In genomic region chr14:100339757-100340453, GRCh38 we compare ENCODE assay signal across 14 cellular contexts. TPM values are rescaled to one million over a fixed set of nuclear protein-coding genes. Genes with fewer than 3 reads are reported as not detected.
A peak's percentile ranks its signal among the peaks of the same experiment; 100 is the strongest.
DNase-seq lines count a peak whose midpoint lies in the region; ATAC-seq lines count a peak whose summit lies in the region.
"Had no signal": no experiment of that assay in that cellular context is flagged by ENCODE, and none has a peak within 500 bp of the region (broad histone marks: within the 10 kb centered on the region; RNA-seq: fewer than 3 reads in every experiment).

No MANE protein-coding gene starts in this region.

- H3K4me1 ChIP-seq in stomach smooth muscle (ENCODE audit: control insufficient read depth, insufficient read depth, low read length): peaks cover 13% of the 10 kb centered on the region

- no peak overlapping the region for H3K4me3 ChIP-seq in stomach smooth muscle (ENCODE audit: low read length in 2 of 2)
- H3K4me3 ChIP-seq: hepatocyte, SK-N-MC had no signal

- ATAC-seq in activated CD8-positive, alpha-beta memory T cell treated with anti-CD3 and anti-CD28 coated beads, Interleukin-2, amount 10 ng/mL, durations not matched to agents 7 days and 5 days: no peak
- ATAC-seq in GM18907 (IDR thresholded peaks at IDR 0.05; ENCODE audit: unreplicated experiment): no peak
- ATAC-seq in HG02678 (IDR thresholded peaks at IDR 0.05; ENCODE audit: unreplicated experiment): no peak

- peaks cover 52% of the 10 kb centered on the region for H3K36me3 Mint-ChIP-seq in activated CD4-positive, alpha-beta T cell treated with anti-CD3 and anti-CD28 coated beads, Interleukin-2, amount 10 ng/mL, durations not matched to agents 7 days and 5 days (ENCODE audit: low read depth)
- peaks cover 63% of the 10 kb centered on the region for H3K36me3 Mint-ChIP-seq in activated CD8-positive, alpha-beta memory T cell treated with anti-CD3 and anti-CD28 coated beads, Interleukin-2, amount 10 ng/mL, durations not matched to agents 7 days and 5 days

- POLR2A ChIA-PET in activated CD4-positive, alpha-beta T cell treated with anti-CD3 and anti-CD28 coated beads, Interleukin-2, amount 10 ng/mL, durations not matched to agents 7 days and 5 days (lab: Charles Lee): no interaction called here

- peaks cover 26% of the 10 kb centered on the region for H3K4me1 Mint-ChIP-seq in activated CD4-positive, alpha-beta T cell treated with anti-CD3 and anti-CD28 coated beads, Interleukin-2, amount 10 ng/mL, durations not matched to agents 7 days and 5 days
- H3K4me1 Mint-ChIP-seq in activated CD8-positive, alpha-beta memory T cell treated with anti-CD3 and anti-CD28 coated beads, Interleukin-2, amount 10 ng/mL, durations not matched to agents 7 days and 5 days: peaks cover 35% of the 10 kb centered on the region

- H3K27me3 ChIP-seq in stomach smooth muscle (ENCODE audit: control insufficient read depth in 1 of 2, insufficient read depth in 2 of 2, low read length in 2 of 2): no peaks in the 10 kb centered on the region
- H3K27me3 ChIP-seq: hepatocyte had no signal

- H3K4me3 Mint-ChIP-seq in activated CD4-positive, alpha-beta T cell treated with anti-CD3 and anti-CD28 coated beads, Interleukin-2, amount 10 ng/mL, durations not matched to agents 7 days and 5 days: no peak overlapping the region
- no peak overlapping the region for H3K4me3 Mint-ChIP-seq in activated CD8-positive, alpha-beta memory T cell treated with anti-CD3 and anti-CD28 coated beads, Interleukin-2, amount 10 ng/mL, durations not matched to agents 7 days and 5 days

- no peaks in the 10 kb centered on the region for H3K9me3 Mint-ChIP-seq in activated CD4-positive, alpha-beta T cell treated with anti-CD3 and anti-CD28 coated beads, Interleukin-2, amount 10 ng/mL, durations not matched to agents 7 days and 5 days
- no peaks in the 10 kb centered on the region for H3K9me3 Mint-ChIP-seq in activated CD8-positive, alpha-beta memory T cell treated with anti-CD3 and anti-CD28 coated beads, Interleukin-2, amount 10 ng/mL, durations not matched to agents 7 days and 5 days (ENCODE audit: low read depth)

- H3K36me3 ChIP-seq in stomach smooth muscle (ENCODE audit: control insufficient read depth in 2 of 2, insufficient read depth in 2 of 2, low read length in 2 of 2): peaks cover 6 to 21% of the 10 kb centered on the region in 2 donors

- H3K27me3 Mint-ChIP-seq in activated CD4-positive, alpha-beta T cell treated with anti-CD3 and anti-CD28 coated beads, Interleukin-2, amount 10 ng/mL, durations not matched to agents 7 days and 5 days: no peaks in the 10 kb centered on the region
- no peaks in the 10 kb centered on the region for H3K27me3 Mint-ChIP-seq in activated CD8-positive, alpha-beta memory T cell treated with anti-CD3 and anti-CD28 coated beads, Interleukin-2, amount 10 ng/mL, durations not matched to agents 7 days and 5 days

- peak overlapping the region; percentile 33 for H3K27ac Mint-ChIP-seq in activated CD4-positive, alpha-beta T cell treated with anti-CD3 and anti-CD28 coated beads, Interleukin-2, amount 10 ng/mL, durations not matched to agents 7 days and 5 days
- peak overlapping the region; percentile 14 for H3K27ac Mint-ChIP-seq in activated CD8-positive, alpha-beta memory T cell treated with anti-CD3 and anti-CD28 coated beads, Interleukin-2, amount 10 ng/mL, durations not matched to agents 7 days and 5 days

- DNase-seq in activated CD4-positive, alpha-beta T cell treated with anti-CD3 and anti-CD28 coated beads, Interleukin-2, amount 10 ng/mL, durations not matched to agents 7 days and 5 days: no peak
- DNase-seq in activated CD4-positive, alpha-beta T cell treated with anti-CD3 and anti-CD28 coated beads, Interleukin-2, amount 50 U/mL, for 1 hour: no peak
- DNase-seq in activated CD8-positive, alpha-beta memory T cell treated with anti-CD3 and anti-CD28 coated beads, Interleukin-2, amount 10 ng/mL, durations not matched to agents 7 days and 5 days: no peak
- DNase-seq in islet precursor cell (peak; percentile 30), T-helper 9 cell (no peak)
- DNase-seq: DMS53, NCI-H2081 had no signal

- CTCF ChIA-PET in activated CD4-positive, alpha-beta T cell treated with anti-CD3 and anti-CD28 coated beads, Interleukin-2, amount 10 ng/mL, durations not matched to agents 7 days and 5 days (lab: Charles Lee): interaction anchor here (1.2 to 1.9 kb wide), 3 partner anchors 35 to 306 kb away, joined by 4 read pairs; a partner anchor contains a TSS
- CTCF ChIA-PET in activated CD8-positive, alpha-beta memory T cell treated with anti-CD3 and anti-CD28 coated beads, Interleukin-2, amount 10 ng/mL, durations not matched to agents 7 days and 5 days (lab: Charles Lee): no interaction called here

- peak overlapping the region; percentile 85 for H3K27ac ChIP-seq in stomach smooth muscle (ENCODE audit: low read length)
- H3K27ac ChIP-seq: KMS-11, SK-N-MC had no signal

- H3K9ac ChIP-seq in stomach smooth muscle (ENCODE audit: low read length in 2 of 2): no peak overlapping the region
- H3K9ac ChIP-seq: KMS-11 had no signal

- no peaks in the 10 kb centered on the region for H3K9me3 ChIP-seq in stomach smooth muscle (ENCODE audit: control insufficient read depth in 2 of 2, low read length in 2 of 2)

RNA-seq across cellular contexts. Expression of gene SLC25A47, which starts 16.8 kb away (rescaled TPM):
- not detected for total RNA-seq in activated CD4-positive, alpha-beta T cell treated with anti-CD3 and anti-CD28 coated beads, Interleukin-2, amount 10 ng/mL, durations not matched to agents 7 days and 5 days
- total RNA-seq in activated CD8-positive, alpha-beta memory T cell treated with anti-CD3 and anti-CD28 coated beads, Interleukin-2, amount 10 ng/mL, durations not matched to agents 7 days and 5 days: not detected
- total RNA-seq: pulmonary artery endothelial cell had no signal

RNA-seq across cellular contexts. Expression of gene SLC25A29, which starts 33.7 kb away (rescaled TPM):
- total RNA-seq in activated CD4-positive, alpha-beta T cell treated with anti-CD3 and anti-CD28 coated beads, Interleukin-2, amount 10 ng/mL, durations not matched to agents 7 days and 5 days: 1 to 10 TPM; 1.5 to 2.2 TPM
- total RNA-seq in activated CD8-positive, alpha-beta memory T cell treated with anti-CD3 and anti-CD28 coated beads, Interleukin-2, amount 10 ng/mL, durations not matched to agents 7 days and 5 days: 10 to 100 TPM; 15.9 to 21.6 TPM

RNA-seq across cellular contexts. Expression of gene WDR25, which starts 36.4 kb away (rescaled TPM):
- total RNA-seq in activated CD4-positive, alpha-beta T cell treated with anti-CD3 and anti-CD28 coated beads, Interleukin-2, amount 10 ng/mL, durations not matched to agents 7 days and 5 days: 1 to 10 TPM; 6.8 to 7.0 TPM
- total RNA-seq in activated CD8-positive, alpha-beta memory T cell treated with anti-CD3 and anti-CD28 coated beads, Interleukin-2, amount 10 ng/mL, durations not matched to agents 7 days and 5 days: 1 to 10 TPM; 8.1 to 9.5 TPM

Comparison
In these comparisons a context has a peak if more than half of its experiments do, and no peak if none do; other contexts are left out.
1. RNA of gene SLC25A29, which starts 33.7 kb away (total RNA-seq): 15.9 to 21.6 TPM in activated CD8-positive, alpha-beta memory T cell treated with anti-CD3 and anti-CD28 coated beads, Interleukin-2, amount 10 ng/mL, durations not matched to agents 7 days and 5 days; 1.5 to 2.2 TPM in activated CD4-positive, alpha-beta T cell treated with anti-CD3 and anti-CD28 coated beads, Interleukin-2, amount 10 ng/mL, durations not matched to agents 7 days and 5 days; every median in the first group is over 4 times any median in the second.